ENCODE assay signal across 9 cellular contexts in genomic region chr1:31102501-31102950, GRCh38. TPM values are rescaled to one million over a fixed set of nuclear protein-coding genes. Genes with fewer than 3 reads are reported as not detected.
DNase-seq lines count a peak whose midpoint lies in the region; ATAC-seq and TF ChIP-seq lines count a peak whose summit lies in the region.
"Had no signal": no experiment of that assay in that cellular context is flagged by ENCODE, and none has a peak within 500 bp of the region (broad histone marks: within the 10 kb centered on the region; RNA-seq: fewer than 3 reads in every experiment).

No MANE protein-coding gene starts in this region.

- no peaks in the 10 kb centered on the region for H3K9me3 Mint-ChIP-seq in Caco-2 (ENCODE audit: unreplicated experiment)
- H3K9me3 Mint-ChIP-seq in stimulated activated naive B cell treated with anti-CD40 and anti-IgM and Interleukin-4, amounts not matched to agents 10 μg/mL and 1 μg/mL and 100 μg/mL, for 72 hours: no peaks in the 10 kb centered on the region

- no peak overlapping the region for H3K4me3 ChIP-seq in mammary epithelial cell (replicated peaks in 1 of 3; ENCODE audit: insufficient read depth in 1 of 3, low read depth in 2 of 3, low read length in 3 of 3)
- no peak overlapping the region for H3K4me3 ChIP-seq in Caco-2 (ENCODE audit: low read depth, low read length)
- no peak overlapping the region for H3K4me3 ChIP-seq in H7 (ENCODE audit: insufficient read depth, low read depth, low read length)
- H3K4me3 ChIP-seq: Peyer's patch had no signal

- no peaks in the 10 kb centered on the region for H4K20me1 ChIP-seq in mammary epithelial cell (ENCODE audit: insufficient read depth, low read length)

- H3K27ac ChIP-seq in mammary epithelial cell (ENCODE audit: insufficient read depth, low read depth, low read length): peak overlapping the region; percentile 80

- peak overlapping the region; percentile 70 for H3K9ac ChIP-seq in mammary epithelial cell (ENCODE audit: insufficient read depth, low read length)

- POLR2A ChIA-PET in Caco-2 (lab: Charles Lee): no interaction called here

- H3K36me3 Mint-ChIP-seq in Caco-2 (ENCODE audit: insufficient read depth, unreplicated experiment): no peaks in the 10 kb centered on the region
- H3K36me3 Mint-ChIP-seq in stimulated activated naive B cell treated with anti-CD40 and anti-IgM and Interleukin-4, amounts not matched to agents 10 μg/mL and 1 μg/mL and 100 μg/mL, for 72 hours: no peaks in the 10 kb centered on the region

- no peaks in the 10 kb centered on the region for H3K27me3 Mint-ChIP-seq in Caco-2 (ENCODE audit: insufficient read depth, unreplicated experiment)
- H3K27me3 Mint-ChIP-seq in stimulated activated naive B cell treated with anti-CD40 and anti-IgM and Interleukin-4, amounts not matched to agents 10 μg/mL and 1 μg/mL and 100 μg/mL, for 72 hours: peaks cover 0 to 8% of the 10 kb centered on the region in 2 donors

- H3K9me3 ChIP-seq in mammary epithelial cell (replicated peaks; ENCODE audit: insufficient read depth, low read length): no peaks in the 10 kb centered on the region
- no peaks in the 10 kb centered on the region for H3K9me3 ChIP-seq in Caco-2
- H3K9me3 ChIP-seq: Peyer's patch had no signal

- BruUV-seq in mammary epithelial cell (replicated peaks; lab: Mats Ljungman, UMichigan) (no TSS peak), Caco-2 (replicated peaks; lab: Mats Ljungman, UMichigan) (no TSS peak)

- H3K4me2 ChIP-seq in mammary epithelial cell (ENCODE audit: insufficient read depth, low read depth, low read length): peak overlapping the region; percentile 81

- H3K79me2 ChIP-seq in mammary epithelial cell (ENCODE audit: insufficient read depth, low read length): no peaks in the 10 kb centered on the region

- no peak overlapping the region for H3K4me3 Mint-ChIP-seq in Caco-2 (ENCODE audit: unreplicated experiment)
- no peak overlapping the region for H3K4me3 Mint-ChIP-seq in stimulated activated naive B cell treated with anti-CD40 and anti-IgM and Interleukin-4, amounts not matched to agents 10 μg/mL and 1 μg/mL and 100 μg/mL, for 72 hours

- H3K4me1 ChIP-seq in mammary epithelial cell (ENCODE audit: insufficient read depth, low read length) (peaks cover 25% of the 10 kb centered on the region), Caco-2 (peaks cover 7% of the 10 kb centered on the region)

- no peak overlapping the region for H3K27ac Mint-ChIP-seq in Caco-2 (ENCODE audit: unreplicated experiment)
- no peak overlapping the region for H3K27ac Mint-ChIP-seq in stimulated activated naive B cell treated with anti-CD40 and anti-IgM and Interleukin-4, amounts not matched to agents 10 μg/mL and 1 μg/mL and 100 μg/mL, for 72 hours

- no peaks in the 10 kb centered on the region for H3K36me3 ChIP-seq in mammary epithelial cell (ENCODE audit: insufficient read depth, low read length)
- no peaks in the 10 kb centered on the region for H3K36me3 ChIP-seq in Caco-2 (ENCODE audit: control insufficient read depth, insufficient read depth, low read length)
- no peaks in the 10 kb centered on the region for H3K36me3 ChIP-seq in H7 (replicated peaks; ENCODE audit: control insufficient read depth, insufficient read depth, low read length)
- H3K36me3 ChIP-seq: Peyer's patch had no signal

- intact Hi-C loops in Right ventricle myocardium superior (cut with DNase I): no loop called here
- intact Hi-C loops in cardiac septum (cut with DNase I): no loop called here
- intact Hi-C loops in mammary epithelial cell (cut with micrococcal nuclease): loop anchor here (5.0 kb wide), 1 partner anchor 35 kb away; the partner anchor contains the start of gene PUM1
- intact Hi-C loops in Caco-2 (cut with micrococcal nuclease; ENCODE audit: unreplicated experiment): no loop called here

- dilution Hi-C loops in mammary epithelial cell (cut with HindIII; ENCODE audit: low sequenced_read_pairs): no loop called here

- peaks cover 6% of the 10 kb centered on the region for H3K4me1 Mint-ChIP-seq in Caco-2 (ENCODE audit: low read depth, unreplicated experiment)
- peaks cover 0 to 2% of the 10 kb centered on the region in 2 donors for H3K4me1 Mint-ChIP-seq in stimulated activated naive B cell treated with anti-CD40 and anti-IgM and Interleukin-4, amounts not matched to agents 10 μg/mL and 1 μg/mL and 100 μg/mL, for 72 hours

- in situ Hi-C loops in mammary epithelial cell (cut with MboI; ENCODE audit: low sequenced_read_pairs in 2 of 2): no loop called here

- 0% methylated on average over 4 of the region's 5 CpGs for WGBS in mammary epithelial cell (ENCODE audit: low coverage, missing lambda C conversion rate)

- TF ChIP-seq CTCF in mammary epithelial cell (conservative IDR thresholded peaks at IDR 0.05 in 1 of 2, IDR thresholded peaks at IDR 0.05 in 1 of 2; ENCODE audit: extremely low read depth in 1 of 2, insufficient read depth in 1 of 2, low read depth in 1 of 2, low read length in 2 of 2) (no peak), Caco-2 (IDR thresholded peaks at IDR 0.05; ENCODE audit: insufficient read depth in 1 of 2, low read depth in 1 of 2, low read length in 1 of 2, severe bottlenecking in 1 of 2, unreplicated experiment in 1 of 2) (no peak)

- no peak for DNase-seq in Right ventricle myocardium superior
- no peak for DNase-seq in cardiac septum (ENCODE audit: low spot score)
- DNase-seq in mammary epithelial cell: peak; percentile 90
- DNase-seq in left lobe of liver (ENCODE audit: low spot score): no peak
- no peak for DNase-seq in NCI-H187 (lab: John Stamatoyannopoulos, UW)
- no peak for DNase-seq in Caco-2
- DNase-seq in H7: no peak
- no peak for DNase-seq in stimulated activated naive B cell treated with anti-CD40 and anti-IgM and Interleukin-4, amounts not matched to agents 10 μg/mL and 1 μg/mL and 100 μg/mL, for 72 hours

- ATAC-seq in Right ventricle myocardium superior (ENCODE audit: poor library complexity) (peak; percentile 73), left lobe of liver (peak; percentile 3)
- ATAC-seq in stimulated activated naive B cell treated with anti-CD40 and anti-IgM and Interleukin-4, amounts not matched to agents 10 μg/mL and 1 μg/mL and 100 μg/mL, for 72 hours (replicated peaks): no peak

- CTCF ChIA-PET in mammary epithelial cell (lab: Charles Lee; ENCODE audit: low non-redundant PET): no interaction called here
- CTCF ChIA-PET in Caco-2 (lab: Charles Lee): no interaction called here

- H2AFZ ChIP-seq in mammary epithelial cell (ENCODE audit: low read depth, low read length): peak overlapping the region; percentile 93

- no peaks in the 10 kb centered on the region for H3K27me3 ChIP-seq in mammary epithelial cell (ENCODE audit: insufficient read depth, low read length)
- no peaks in the 10 kb centered on the region for H3K27me3 ChIP-seq in Caco-2 (replicated peaks; ENCODE audit: control insufficient read depth, insufficient read depth, low read length)
- H3K27me3 ChIP-seq in H7 (ENCODE audit: control insufficient read depth, insufficient read depth, low read length): no peaks in the 10 kb centered on the region
- H3K27me3 ChIP-seq: Peyer's patch had no signal

RNA-seq across cellular contexts. Expression of gene PUM1, which starts 37.0 kb away (rescaled TPM):
- total RNA-seq in Right ventricle myocardium superior: 66.1 TPM
- 83.7 TPM for total RNA-seq in cardiac septum
- total RNA-seq in mammary epithelial cell: 100 to 1,000 TPM in 1 of 2 donors, 10 to 100 TPM in 1; 91.2 to 107 TPM
- polyA plus RNA-seq in mammary epithelial cell: 94.7 TPM
- polyA minus RNA-seq in mammary epithelial cell: 265 TPM
- 51.2 TPM for total RNA-seq in left lobe of liver
- total RNA-seq in Caco-2 (2022): 92.3 and 93.7 TPM in 2 replicates
- total RNA-seq in H7 (2014; rRNA removed; shearing (Covaris generic)): 105 and 115 TPM in 2 replicates

Comparison
In these comparisons a context has a peak if more than half of its experiments do, and no peak if none do; other contexts are left out.
1. ATAC-seq: peak in Right ventricle myocardium superior (single experiment) and left lobe of liver (single experiment); none in stimulated activated naive B cell treated with anti-CD40 and anti-IgM and Interleukin-4, amounts not matched to agents 10 μg/mL and 1 μg/mL and 100 μg/mL, for 72 hours (0 of 2).